1 cellular context compared by ENCODE assay signal in genomic region chr1:16440150-16440479, GRCh38.
TF ChIP-seq lines count a peak whose summit lies in the region.

No MANE protein-coding gene starts in this region.

TF ChIP-seq in K562, 482 proteins besides CTCF, POLR2A, EP300 and RAD21 (continued from another document):
- no peak for TF ChIP-seq NR0B1 (IDR thresholded peaks at IDR 0.05; ENCODE audit: partially characterized antibody)
- 0 out of 2 replicates have a peak, but pooled peaks have one; percentile 54 for TF ChIP-seq FOXP4 (CRISPR knock-in tag; IDR thresholded peaks at IDR 0.05; ENCODE audit: borderline replicate concordance)
- TF ChIP-seq ID3 (CRISPR knock-in tag; IDR thresholded peaks at IDR 0.05), result no peak
- peak; percentile 79; the same call in 1 of the 2 replicates for TF ChIP-seq ID3 (tag; IDR thresholded peaks at IDR 0.05)
- 0 out of 2 replicates have a peak, but pooled peaks have one; percentile 66 for TF ChIP-seq ZBTB49 (CRISPR knock-in tag; IDR thresholded peaks at IDR 0.05; ENCODE audit: borderline replicate concordance)
- peak; percentile 26; the same call in 1 of the 2 replicates for TF ChIP-seq MECOM (CRISPR knock-in tag; IDR thresholded peaks at IDR 0.05)
- TF ChIP-seq STAT6 (CRISPR knock-in tag; IDR thresholded peaks at IDR 0.05), result peak; percentile 60; the same call in 1 of the 2 replicates
- peak; percentile 2; the same call in 1 of the 2 replicates for TF ChIP-seq ADNP (tag; IDR thresholded peaks at IDR 0.05)
- no peak for TF ChIP-seq ZNF3 (CRISPR knock-in tag; IDR thresholded peaks at IDR 0.05)
- TF ChIP-seq ATF6 (CRISPR knock-in tag; IDR thresholded peaks at IDR 0.05), result 0 out of 2 replicates have a peak, but pooled peaks have one; percentile 69
- TF ChIP-seq ZNF583 (CRISPR knock-in tag; IDR thresholded peaks at IDR 0.05), result 0 out of 2 replicates have a peak, but pooled peaks have one; percentile 8
- no peak for TF ChIP-seq NFXL1 (CRISPR knock-in tag; IDR thresholded peaks at IDR 0.05)
- 0 out of 2 replicates have a peak, but pooled peaks have one; percentile 81 for TF ChIP-seq ZNF592 (IDR thresholded peaks at IDR 0.05)
- peak; percentile 19; the same call in 1 of the 2 replicates for TF ChIP-seq E2F4 (CRISPR knock-in tag; IDR thresholded peaks at IDR 0.05; ENCODE audit: low read depth)
- TF ChIP-seq ZNF239 (CRISPR knock-in tag; IDR thresholded peaks at IDR 0.05), result no peak
- peak; percentile 69; the same call in 1 of the 2 replicates for TF ChIP-seq ZNF175 (CRISPR knock-in tag; IDR thresholded peaks at IDR 0.05; ENCODE audit: low read depth)
- no peak for TF ChIP-seq ZNF766 (CRISPR knock-in tag; conservative IDR thresholded peaks at IDR 0.05)
- TF ChIP-seq ZNF12 (CRISPR knock-in tag; IDR thresholded peaks at IDR 0.05), result 0 out of 2 replicates have a peak, but pooled peaks have one; percentile 70
- peak; percentile 70; the same call in 1 of the 2 replicates for TF ChIP-seq NR1H2 (CRISPR knock-in tag; IDR thresholded peaks at IDR 0.05)
- TF ChIP-seq ZNF224 (CRISPR knock-in tag; IDR thresholded peaks at IDR 0.05), result 0 out of 2 replicates have a peak, but pooled peaks have one; percentile 45
- TF ChIP-seq ZNF146 (CRISPR knock-in tag; IDR thresholded peaks at IDR 0.05; ENCODE audit: unreplicated experiment), result peak; percentile 2
- TF ChIP-seq CBFB (CRISPR knock-in tag; IDR thresholded peaks at IDR 0.05), result peak; percentile 87
- no peak for TF ChIP-seq NR4A1 (CRISPR knock-in tag; IDR thresholded peaks at IDR 0.05)
- peak; percentile 23; the same call in 1 of the 2 replicates for TF ChIP-seq NR4A1 (tag; IDR thresholded peaks at IDR 0.05)
- TF ChIP-seq SREBF2 (CRISPR knock-in tag; IDR thresholded peaks at IDR 0.05), result peak; percentile 96; the same call in 1 of the 2 replicates
